8 cellular contexts compared by ENCODE assay signal in genomic region chr3:158794936-158795518, GRCh38. TPM values are rescaled to one million over a fixed set of nuclear protein-coding genes. Genes with fewer than 3 reads are reported as not detected.
DNase-seq lines count a peak whose midpoint lies in the region; ATAC-seq and TF ChIP-seq lines count a peak whose summit lies in the region.

No MANE protein-coding gene starts in this region.

- peak; percentile 51 for ATAC-seq in GM18870 (IDR thresholded peaks at IDR 0.05; ENCODE audit: unreplicated experiment)
- peak; percentile 50 for ATAC-seq in HG03565 (IDR thresholded peaks at IDR 0.05; ENCODE audit: unreplicated experiment)

- H3K27me3 Mint-ChIP-seq in CD8-positive, alpha-beta memory T cell = no peaks in the 10 kb centered on the region

- peaks cover 0 to 6% (median 5%) of the 10 kb centered on the region in 5 donors for H3K9me3 Mint-ChIP-seq in CD8-positive, alpha-beta memory T cell

- no peak overlapping the region for H3K27ac Mint-ChIP-seq in CD8-positive, alpha-beta memory T cell

- CTCF ChIA-PET in CD8-positive, alpha-beta memory T cell (lab: Charles Lee) = interaction anchor here (0.7 to 1.1 kb wide), 3 partner anchors 49 to 151 kb away, joined by 3 to 4 read pairs (median 3); partner anchors contain the start of gene GFM1

- TF ChIP-seq POLR2A in thyroid gland (IDR thresholded peaks at IDR 0.05) (no peak), uterus (IDR thresholded peaks at IDR 0.05) (no peak)

- peaks cover 3 to 5% (median 5%) of the 10 kb centered on the region in 3 donors for H3K4me1 Mint-ChIP-seq in CD8-positive, alpha-beta memory T cell

- H3K36me3 Mint-ChIP-seq in CD8-positive, alpha-beta memory T cell = no peaks in the 10 kb centered on the region

- H3K9me3 ChIP-seq in thyroid gland = no peaks in the 10 kb centered on the region
- no peaks in the 10 kb centered on the region for H3K9me3 ChIP-seq in CD8-positive, alpha-beta memory T cell (ENCODE audit: low read length)
- no peaks in the 10 kb centered on the region for H3K9me3 ChIP-seq in uterus

- DNase-seq in SHP77 treated with DMSO at 0.1 percent for 48 hours (lab: John Stamatoyannopoulos, UW) (peak; percentile 4), fibroblast of mammary gland (ENCODE audit: low read depth) (peak; percentile 71), thyroid gland (no peak), uterus (no peak)
- DNase-seq in CD8-positive, alpha-beta memory T cell = no peak

- H3K27me3 ChIP-seq in thyroid gland = no peaks in the 10 kb centered on the region
- no peaks in the 10 kb centered on the region for H3K27me3 ChIP-seq in CD8-positive, alpha-beta memory T cell (ENCODE audit: insufficient read depth, low read length, poor library complexity, severe bottlenecking)
- no peaks in the 10 kb centered on the region for H3K27me3 ChIP-seq in uterus

- intact Hi-C loops in thyroid gland (cut with DNase I) (no loop called here), uterus (cut with DNase I; ENCODE audit: low total_unique reads) (loop anchor here (10.0 kb wide), 1 partner anchor 150 kb away; the partner anchor contains the start of gene GFM1)

- POLR2A ChIA-PET in CD8-positive, alpha-beta memory T cell (lab: Charles Lee) = no interaction called here

- H3K36me3 ChIP-seq in thyroid gland (no peaks in the 10 kb centered on the region), uterus (no peaks in the 10 kb centered on the region)
- no peaks in the 10 kb centered on the region for H3K36me3 ChIP-seq in CD8-positive, alpha-beta memory T cell (ENCODE audit: insufficient read depth, low read length)

- WGBS in thyroid gland, 2 donors = 73 to 77% methylated on average over 5 of the region's 5 CpGs

- H3K4me1 ChIP-seq in thyroid gland = peaks cover 0 to 6% of the 10 kb centered on the region in 2 donors
- H3K4me1 ChIP-seq in CD8-positive, alpha-beta memory T cell (ENCODE audit: insufficient read depth, low read length) = no peaks in the 10 kb centered on the region
- H3K4me1 ChIP-seq in uterus = no peaks in the 10 kb centered on the region

- peak; percentile 92 for TF ChIP-seq CTCF in C4-2B (conservative IDR thresholded peaks at IDR 0.05)
- peak; percentile 74 for TF ChIP-seq CTCF in fibroblast of mammary gland (conservative IDR thresholded peaks at IDR 0.05; ENCODE audit: control insufficient read depth, insufficient read depth, low read depth, low read length)
- TF ChIP-seq CTCF in thyroid gland (IDR thresholded peaks at IDR 0.05) = peak in 5 of 6 experiments; percentile 6 to 57 (median 28)
- TF ChIP-seq CTCF in uterus (IDR thresholded peaks at IDR 0.05) = peak in 2 of 4 experiments; percentile 28 to 37

- H3K4me3 Mint-ChIP-seq in CD8-positive, alpha-beta memory T cell = no peak overlapping the region

- H3K4me3 ChIP-seq in fibroblast of mammary gland (ENCODE audit: control insufficient read depth, low read depth, low read length) = no peak overlapping the region
- no peak overlapping the region for H3K4me3 ChIP-seq in thyroid gland (replicated peaks in 1 of 3)
- no peak overlapping the region for H3K4me3 ChIP-seq in CD8-positive, alpha-beta memory T cell (ENCODE audit: low read length)
- H3K4me3 ChIP-seq in uterus = no peak overlapping the region

- no peak overlapping the region for H3K27ac ChIP-seq in C4-2B
- no peak overlapping the region for H3K27ac ChIP-seq in thyroid gland
- H3K27ac ChIP-seq in CD8-positive, alpha-beta memory T cell (ENCODE audit: low read depth, low read length) = no peak overlapping the region
- H3K27ac ChIP-seq in uterus = no peak overlapping the region

RNA-seq across cellular contexts. Expression of gene MFSD1, which starts 6.8 kb away (rescaled TPM):
- total RNA-seq in thyroid gland = 100 to 1,000 TPM in 2 of 4 donors, 10 to 100 TPM in 2; 86.6 to 136 (median 96.2) TPM
- 10 to 100 TPM; 25.3 to 26.4 TPM for total RNA-seq in CD8-positive, alpha-beta memory T cell
- polyA plus RNA-seq in CD8-positive, alpha-beta memory T cell = 53.0 TPM
- 100 to 1,000 TPM in 3 of 4 donors, 10 to 100 TPM in 1; 52.0 to 152 (median 104) TPM for total RNA-seq in uterus

Comparison
In these comparisons a context has a peak if more than half of its experiments do, and no peak if none do; other contexts are left out.
1. DNase-seq: peak in SHP77 treated with DMSO at 0.1 percent for 48 hours (single experiment) and fibroblast of mammary gland (single experiment); none in thyroid gland (0 of 2), CD8-positive, alpha-beta memory T cell (0 of 5) and uterus (0 of 2).